8 cellular contexts compared by ENCODE assay signal in genomic region chr5:89524785-89525184, GRCh38.
"Had no signal": no experiment of that assay in that cellular context is flagged by ENCODE, and none has a peak within 500 bp of the region (broad histone marks: within the 10 kb centered on the region; RNA-seq: fewer than 3 reads in every experiment).

No MANE protein-coding gene starts in this region.

- ATAC-seq: HepG2 had no signal

- H3K4me3 Mint-ChIP-seq: IgD-negative memory B cell had no signal

- H3K27ac Mint-ChIP-seq: IgD-negative memory B cell had no signal

- H3K9ac ChIP-seq: KMS-11 had no signal

- H3K4me2 ChIP-seq: KMS-11 had no signal

- FAIRE-seq: HepG2, HTR-8/SVneo had no signal

- H3K27ac ChIP-seq: HL-60, KMS-11 had no signal

- DNase-seq: IMR-90, KBM-7, KG1 had no signal

- H3K27me3 Mint-ChIP-seq: IgD-negative memory B cell had no signal
